Comparison of ENCODE assay signal across 8 cellular contexts in the genomic region with DNA sequence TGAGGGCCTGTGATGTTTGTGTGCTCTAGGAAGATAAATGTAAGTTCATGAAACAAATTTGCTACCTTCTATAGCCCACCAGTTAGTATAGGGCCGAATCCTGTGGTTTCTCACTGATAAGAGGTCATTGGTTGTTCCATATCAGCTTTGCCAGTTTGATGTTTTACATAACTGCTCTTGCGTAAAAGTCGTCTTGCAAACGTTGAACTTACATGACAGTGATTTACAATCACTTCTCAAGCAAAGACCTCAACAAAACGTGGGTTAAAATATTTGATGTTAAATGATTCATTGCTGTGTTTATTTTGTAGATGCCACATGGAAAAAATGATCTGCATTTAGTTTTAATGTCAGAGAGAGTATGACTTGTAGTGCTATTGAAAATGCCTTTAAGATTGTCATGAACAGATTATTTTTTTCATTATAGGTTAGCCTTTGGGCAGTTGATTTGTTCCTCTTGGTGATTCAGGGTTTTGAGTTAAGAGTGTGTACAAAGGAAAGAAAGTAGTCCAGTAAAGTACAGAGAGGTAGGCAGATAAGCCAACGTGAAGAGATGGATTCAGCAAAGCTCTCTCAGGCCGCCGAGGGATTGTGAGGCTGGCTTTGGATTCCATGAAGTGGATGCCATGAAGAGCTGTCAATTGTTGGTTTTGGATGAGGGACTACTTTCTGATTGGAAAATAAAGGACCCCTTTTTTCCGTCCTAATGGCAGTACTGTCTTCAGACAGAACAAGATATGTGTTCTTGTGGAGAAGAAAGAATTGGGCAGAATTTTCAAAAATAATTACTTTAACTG. TPM values are rescaled to one million over a fixed set of nuclear protein-coding genes. Genes with fewer than 3 reads are reported as not detected.
A peak's percentile ranks its signal among the peaks of the same experiment; 100 is the strongest.
DNase-seq lines count a peak whose midpoint lies in the region; ATAC-seq and TF ChIP-seq lines count a peak whose summit lies in the region.

No MANE protein-coding gene starts in this region.

- H3K4me1 Mint-ChIP-seq in activated CD4-positive, alpha-beta T cell treated with anti-CD3 and anti-CD28 coated beads, Interleukin-2, amount 10 ng/mL, durations not matched to agents 24 days and 14 days = peaks cover 56% of the 10 kb centered on the region
- peaks cover 76% of the 10 kb centered on the region for H3K4me1 Mint-ChIP-seq in stimulated activated effector memory CD8-positive, alpha-beta T cell treated with anti-CD3 and anti-CD28 coated beads, Interleukin-12 subunit alpha, Interleukin-12 subunit beta, amount 100 ng/mL, for 72 hours

- H3K27ac ChIP-seq in VCaP (peak overlapping the region; percentile 99; the same call in 1 of the 2 replicates), right cardiac atrium (ENCODE audit: low read length) (no peak overlapping the region)

- H3K4me3 Mint-ChIP-seq in activated CD4-positive, alpha-beta T cell treated with anti-CD3 and anti-CD28 coated beads, Interleukin-2, amount 10 ng/mL, durations not matched to agents 24 days and 14 days = peak overlapping the region; percentile 99
- H3K4me3 Mint-ChIP-seq in stimulated activated effector memory CD8-positive, alpha-beta T cell treated with anti-CD3 and anti-CD28 coated beads, Interleukin-12 subunit alpha, Interleukin-12 subunit beta, amount 100 ng/mL, for 72 hours = peak overlapping the region; percentile 89

- peak overlapping the region; percentile 98 for H3K4me3 ChIP-seq in right cardiac atrium (ENCODE audit: low read length)

- DNase-seq in activated CD4-positive, alpha-beta T cell treated with anti-CD3 and anti-CD28 coated beads, Interleukin-2, amount 10 ng/mL, durations not matched to agents 24 days and 14 days = no peak
- DNase-seq in activated CD4-positive, alpha-beta T cell treated with anti-CD3 and anti-CD28 coated beads, Interleukin-2, amount 50 U/mL, for 1 hour = no peak
- no peak for DNase-seq in right cardiac atrium
- no peak for DNase-seq in stimulated activated effector memory CD8-positive, alpha-beta T cell treated with anti-CD3 and anti-CD28 coated beads, Interleukin-12 subunit alpha, Interleukin-12 subunit beta, amount 100 ng/mL, for 72 hours (ENCODE audit: low spot score in 2 of 2)
- DNase-seq in NCI-H446 (lab: John Stamatoyannopoulos, UW) = no peak
- no peak for DNase-seq in NCI-H2171 treated with DMSO at 0.1 percent for 48 hours (lab: John Stamatoyannopoulos, UW)

- peaks cover 3% of the 10 kb centered on the region for H3K27me3 Mint-ChIP-seq in activated CD4-positive, alpha-beta T cell treated with anti-CD3 and anti-CD28 coated beads, Interleukin-2, amount 10 ng/mL, durations not matched to agents 24 days and 14 days

- no peak for TF ChIP-seq CTCF in VCaP (conservative IDR thresholded peaks at IDR 0.05)

- H3K27me3 ChIP-seq in right cardiac atrium (ENCODE audit: control insufficient read depth, insufficient read depth) = no peaks in the 10 kb centered on the region

- peaks cover 9% of the 10 kb centered on the region for H3K4me1 ChIP-seq in right cardiac atrium (ENCODE audit: control insufficient read depth, insufficient read depth, low read length)

- intact Hi-C loops in activated CD4-positive, alpha-beta T cell treated with anti-CD3 and anti-CD28 coated beads, Interleukin-2, amount 10 ng/mL, durations not matched to agents 24 days and 14 days (cut with micrococcal nuclease) = loop anchor here (2.0 kb wide), 1 partner anchor 14 kb away; no protein-coding TSS in a partner anchor
- intact Hi-C loops in right cardiac atrium (cut with DNase I) = loop anchor here in 1 of 4 donors (5.0 kb wide), 1 partner anchor 37 kb away; a partner anchor contains a TSS

- ATAC-seq in right cardiac atrium (no peak), GM21526 (IDR thresholded peaks at IDR 0.05; ENCODE audit: low FRiP score, unreplicated experiment) (no peak)
- ATAC-seq in stimulated activated effector memory CD8-positive, alpha-beta T cell treated with anti-CD3 and anti-CD28 coated beads, Interleukin-12 subunit alpha, Interleukin-12 subunit beta, amount 100 ng/mL, for 72 hours = no peak

- no peaks in the 10 kb centered on the region for H3K9me3 Mint-ChIP-seq in activated CD4-positive, alpha-beta T cell treated with anti-CD3 and anti-CD28 coated beads, Interleukin-2, amount 10 ng/mL, durations not matched to agents 24 days and 14 days
- no peaks in the 10 kb centered on the region for H3K9me3 Mint-ChIP-seq in stimulated activated effector memory CD8-positive, alpha-beta T cell treated with anti-CD3 and anti-CD28 coated beads, Interleukin-12 subunit alpha, Interleukin-12 subunit beta, amount 100 ng/mL, for 72 hours

- peaks cover 77% of the 10 kb centered on the region for H3K36me3 Mint-ChIP-seq in activated CD4-positive, alpha-beta T cell treated with anti-CD3 and anti-CD28 coated beads, Interleukin-2, amount 10 ng/mL, durations not matched to agents 24 days and 14 days (ENCODE audit: low read depth)
- peaks cover 93% of the 10 kb centered on the region for H3K36me3 Mint-ChIP-seq in stimulated activated effector memory CD8-positive, alpha-beta T cell treated with anti-CD3 and anti-CD28 coated beads, Interleukin-12 subunit alpha, Interleukin-12 subunit beta, amount 100 ng/mL, for 72 hours

- peak overlapping the region; percentile 87 for H3K27ac Mint-ChIP-seq in activated CD4-positive, alpha-beta T cell treated with anti-CD3 and anti-CD28 coated beads, Interleukin-2, amount 10 ng/mL, durations not matched to agents 24 days and 14 days
- peak overlapping the region; percentile 100 for H3K27ac Mint-ChIP-seq in stimulated activated effector memory CD8-positive, alpha-beta T cell treated with anti-CD3 and anti-CD28 coated beads, Interleukin-12 subunit alpha, Interleukin-12 subunit beta, amount 100 ng/mL, for 72 hours

- WGBS in right cardiac atrium = 13% methylated on average over 9 of the region's 9 CpGs

- H3K9me3 ChIP-seq in right cardiac atrium (ENCODE audit: control insufficient read depth, low read length) = no peaks in the 10 kb centered on the region

RNA-seq across cellular contexts. Expression of a gene that starts 2.6 kb away (rescaled TPM):
- total RNA-seq in activated CD4-positive, alpha-beta T cell treated with anti-CD3 and anti-CD28 coated beads, Interleukin-2, amount 10 ng/mL, durations not matched to agents 24 days and 14 days = 445 and 446 TPM in 2 replicates
- 100 to 1,000 TPM; 136 to 162 (median 151) TPM for total RNA-seq in right cardiac atrium
- polyA plus RNA-seq in right cardiac atrium = 119 TPM

RNA-seq across cellular contexts. Expression of a gene that starts 2.9 kb away (rescaled TPM):
- 49.5 and 51.9 TPM in 2 replicates for total RNA-seq in activated CD4-positive, alpha-beta T cell treated with anti-CD3 and anti-CD28 coated beads, Interleukin-2, amount 10 ng/mL, durations not matched to agents 24 days and 14 days
- 10 to 100 TPM; 16.8 to 19.3 (median 17.8) TPM for total RNA-seq in right cardiac atrium
- polyA plus RNA-seq in right cardiac atrium = 20.8 TPM

RNA-seq across cellular contexts. Expression of a gene that starts 35.8 kb away (rescaled TPM):
- total RNA-seq in activated CD4-positive, alpha-beta T cell treated with anti-CD3 and anti-CD28 coated beads, Interleukin-2, amount 10 ng/mL, durations not matched to agents 24 days and 14 days = 1.5 and 2.6 TPM in 2 replicates
- total RNA-seq in right cardiac atrium = 10 to 100 TPM; 17.1 to 25.7 (median 22.6) TPM
- 16.9 TPM for polyA plus RNA-seq in right cardiac atrium

RNA-seq across cellular contexts. Expression of a gene that starts 44.8 kb away (rescaled TPM):
- 0.30 and 0.64 TPM in 2 replicates for total RNA-seq in activated CD4-positive, alpha-beta T cell treated with anti-CD3 and anti-CD28 coated beads, Interleukin-2, amount 10 ng/mL, durations not matched to agents 24 days and 14 days
- total RNA-seq in right cardiac atrium = 1 to 10 TPM; 1.1 to 2.9 (median 1.6) TPM
- 1.2 TPM for polyA plus RNA-seq in right cardiac atrium
